Comparison of ENCODE assay signal across 1 cellular context in genomic region chr11:83970061-83970671, GRCh38.
A peak's percentile ranks its signal among the peaks of the same experiment; 100 is the strongest.
TF ChIP-seq lines count a peak whose summit lies in the region.

No MANE protein-coding gene starts in this region.

TF ChIP-seq in GM12878, 131 proteins besides CTCF, POLR2A, EP300 and RAD21 (continued from another document):
- 0 out of 2 replicates have a peak, but pooled peaks have one; percentile 54 for TF ChIP-seq TCF3 (IDR thresholded peaks at IDR 0.05; ENCODE audit: borderline replicate concordance, insufficient read depth, low read depth, low read length)
- no peak for TF ChIP-seq ASH2L (IDR thresholded peaks at IDR 0.05; ENCODE audit: borderline replicate concordance, low read depth)
- TF ChIP-seq EED (IDR thresholded peaks at IDR 0.05; ENCODE audit: low read depth): no peak
- peak; percentile 73 for TF ChIP-seq JUNB (IDR thresholded peaks at IDR 0.05)
- TF ChIP-seq, protein P1, sequence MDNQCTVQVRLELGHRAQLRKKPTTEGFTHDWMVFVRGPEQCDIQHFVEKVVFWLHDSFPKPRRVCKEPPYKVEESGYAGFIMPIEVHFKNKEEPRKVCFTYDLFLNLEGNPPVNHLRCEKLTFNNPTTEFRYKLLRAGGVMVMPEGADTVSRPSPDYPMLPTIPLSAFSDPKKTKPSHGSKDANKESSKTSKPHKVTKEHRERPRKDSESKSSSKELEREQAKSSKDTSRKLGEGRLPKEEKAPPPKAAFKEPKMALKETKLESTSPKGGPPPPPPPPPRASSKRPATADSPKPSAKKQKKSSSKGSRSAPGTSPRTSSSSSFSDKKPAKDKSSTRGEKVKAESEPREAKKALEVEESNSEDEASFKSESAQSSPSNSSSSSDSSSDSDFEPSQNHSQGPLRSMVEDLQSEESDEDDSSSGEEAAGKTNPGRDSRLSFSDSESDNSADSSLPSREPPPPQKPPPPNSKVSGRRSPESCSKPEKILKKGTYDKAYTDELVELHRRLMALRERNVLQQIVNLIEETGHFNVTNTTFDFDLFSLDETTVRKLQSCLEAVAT (IDR thresholded peaks at IDR 0.05): peak; percentile 73
- peak; percentile 66; the same call in 1 of the 2 replicates for TF ChIP-seq TCF12 (IDR thresholded peaks at IDR 0.05; ENCODE audit: low read depth, low read length)
- TF ChIP-seq DPF2 (IDR thresholded peaks at IDR 0.05): peak; percentile 68; the same call in 1 of the 2 replicates
- TF ChIP-seq IKZF1 (conservative IDR thresholded peaks at IDR 0.05): peak; percentile 72
- TF ChIP-seq BMI1 (IDR thresholded peaks at IDR 0.05; ENCODE audit: borderline replicate concordance): peak; percentile 80
- peak; percentile 85 for TF ChIP-seq RUNX3 (IDR thresholded peaks at IDR 0.05; ENCODE audit: low read length)
- TF ChIP-seq WRNIP1 (IDR thresholded peaks at IDR 0.05; ENCODE audit: borderline replicate concordance, low read depth, low read length): no peak
- peak; percentile 64 for TF ChIP-seq BCL11A (IDR thresholded peaks at IDR 0.05; ENCODE audit: low read depth, low read length)
TF ChIP-seq in GM12878: peak in this region for 34.
